In the genomic region with DNA sequence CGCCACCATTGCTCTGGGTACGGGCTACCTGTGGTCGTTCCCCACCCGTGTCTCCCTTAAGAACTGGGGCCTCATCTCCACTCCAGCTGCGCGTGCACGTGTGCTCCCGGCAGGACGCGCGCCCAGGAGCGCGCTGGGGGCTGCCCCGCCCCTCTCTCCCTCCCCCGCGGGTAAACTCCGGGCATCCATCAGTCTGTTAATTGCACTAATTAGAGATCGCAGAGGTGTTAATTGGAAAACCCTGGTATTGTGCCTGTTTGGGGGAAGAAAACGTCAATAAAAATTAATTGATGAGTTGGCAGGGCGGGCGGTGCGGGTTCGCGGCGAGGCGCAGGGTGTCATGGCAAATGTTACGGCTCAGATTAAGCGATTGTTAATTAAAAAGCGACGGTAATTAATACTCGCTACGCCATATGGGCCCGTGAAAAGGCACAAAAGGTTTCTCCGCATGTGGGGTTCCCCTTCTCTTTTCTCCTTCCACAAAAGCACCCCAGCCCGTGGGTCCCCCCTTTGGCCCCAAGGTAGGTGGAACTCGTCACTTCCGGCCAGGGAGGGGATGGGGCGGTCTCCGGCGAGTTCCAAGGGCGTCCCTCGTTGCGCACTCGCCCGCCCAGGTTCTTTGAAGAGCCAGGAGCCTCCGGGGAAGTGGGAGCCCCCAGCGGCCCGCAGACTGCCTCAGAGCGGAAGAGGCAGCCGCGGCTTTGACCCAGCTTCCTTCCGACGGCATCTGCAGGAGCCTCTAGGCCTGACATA, we compare ENCODE assay signal across 8 cellular contexts. TPM values are rescaled to one million over a fixed set of nuclear protein-coding genes. Genes with fewer than 3 reads are reported as not detected.
DNase-seq lines count a peak whose midpoint lies in the region; ATAC-seq lines count a peak whose summit lies in the region.

No MANE protein-coding gene starts in this region.

- no peaks in the 10 kb centered on the region for H3K9me3 Mint-ChIP-seq in stimulated activated naive B cell treated with anti-CD40 and anti-IgM and Interleukin-4, amounts not matched to agents 10 μg/mL and 1 μg/mL and 100 μg/mL, for 72 hours

- peaks cover 17 to 40% of the 10 kb centered on the region in 2 donors for H3K4me1 Mint-ChIP-seq in stimulated activated naive B cell treated with anti-CD40 and anti-IgM and Interleukin-4, amounts not matched to agents 10 μg/mL and 1 μg/mL and 100 μg/mL, for 72 hours

- H3K36me3 ChIP-seq in muscle layer of colon (ENCODE audit: insufficient read depth, low read length): peaks cover 4% of the 10 kb centered on the region

- H3K36me3 Mint-ChIP-seq in stimulated activated naive B cell treated with anti-CD40 and anti-IgM and Interleukin-4, amounts not matched to agents 10 μg/mL and 1 μg/mL and 100 μg/mL, for 72 hours: peaks cover 12 to 14% of the 10 kb centered on the region in 2 donors

- ATAC-seq in GM18907 (IDR thresholded peaks at IDR 0.05; ENCODE audit: unreplicated experiment) (peak; percentile 66), HG03432 (IDR thresholded peaks at IDR 0.05; ENCODE audit: unreplicated experiment) (peak; percentile 81)
- ATAC-seq in stimulated activated naive B cell treated with anti-CD40 and anti-IgM and Interleukin-4, amounts not matched to agents 10 μg/mL and 1 μg/mL and 100 μg/mL, for 72 hours (replicated peaks): peak; percentile 93 to 94

- H3K27me3 Mint-ChIP-seq in stimulated activated naive B cell treated with anti-CD40 and anti-IgM and Interleukin-4, amounts not matched to agents 10 μg/mL and 1 μg/mL and 100 μg/mL, for 72 hours: no peaks in the 10 kb centered on the region

- H3K27ac ChIP-seq in muscle layer of colon (ENCODE audit: low read depth, low read length): peak overlapping the region; percentile 61

- DNase-seq in activated CD4-positive, alpha-beta T cell treated with anti-CD3 and anti-CD28 coated beads, Interleukin-2, amount 50 U/mL, for 1 hour: peak; percentile 87
- DNase-seq in ecto neural progenitor cell (ENCODE audit: low spot score): peak; percentile 71
- peak; percentile 75 for DNase-seq in stimulated activated naive B cell treated with anti-CD40 and anti-IgM and Interleukin-4, amounts not matched to agents 10 μg/mL and 1 μg/mL and 100 μg/mL, for 72 hours
- no peak for DNase-seq in NCI-H774 (lab: John Stamatoyannopoulos, UW)
- no peak for DNase-seq in HT-29 (ENCODE audit: low spot score)

- H3K27me3 ChIP-seq in muscle layer of colon (ENCODE audit: control insufficient read depth in 1 of 2, insufficient read depth in 2 of 2, low read length in 2 of 2): no peaks in the 10 kb centered on the region

- peaks cover 33% of the 10 kb centered on the region for H3K4me1 ChIP-seq in muscle layer of colon (ENCODE audit: insufficient read depth, low read length)

- peak overlapping the region; percentile 41 to 64 for H3K4me3 ChIP-seq in muscle layer of colon (ENCODE audit: low read depth in 1 of 2, low read length in 2 of 2)

- no peaks in the 10 kb centered on the region for H3K9me3 ChIP-seq in muscle layer of colon (ENCODE audit: low read length)

- no peak overlapping the region for H3K9ac ChIP-seq in muscle layer of colon (ENCODE audit: low read length)

- H3K4me3 Mint-ChIP-seq in stimulated activated naive B cell treated with anti-CD40 and anti-IgM and Interleukin-4, amounts not matched to agents 10 μg/mL and 1 μg/mL and 100 μg/mL, for 72 hours: peak overlapping the region; percentile 93 to 95

- H3K27ac Mint-ChIP-seq in stimulated activated naive B cell treated with anti-CD40 and anti-IgM and Interleukin-4, amounts not matched to agents 10 μg/mL and 1 μg/mL and 100 μg/mL, for 72 hours: peak overlapping the region; percentile 96

RNA-seq across cellular contexts. Expression of a gene that starts 14.4 kb away (rescaled TPM):
- 17.2 and 18.4 TPM in 2 replicates for total RNA-seq in HT-29 (2014; rRNA removed; shearing (Covaris generic))

Comparison
In these comparisons a context has a peak if more than half of its experiments do, and no peak if none do; other contexts are left out.
1. DNase-seq: peak in activated CD4-positive, alpha-beta T cell treated with anti-CD3 and anti-CD28 coated beads, Interleukin-2, amount 50 U/mL, for 1 hour (single experiment), ecto neural progenitor cell (single experiment) and stimulated activated naive B cell treated with anti-CD40 and anti-IgM and Interleukin-4, amounts not matched to agents 10 μg/mL and 1 μg/mL and 100 μg/mL, for 72 hours (single experiment); none in NCI-H774 (single experiment) and HT-29 (single experiment).
2. Peak in every context shown above with its lines, with median percentiles within 50 percentile points of each other: ATAC-seq.